In the genomic region with DNA sequence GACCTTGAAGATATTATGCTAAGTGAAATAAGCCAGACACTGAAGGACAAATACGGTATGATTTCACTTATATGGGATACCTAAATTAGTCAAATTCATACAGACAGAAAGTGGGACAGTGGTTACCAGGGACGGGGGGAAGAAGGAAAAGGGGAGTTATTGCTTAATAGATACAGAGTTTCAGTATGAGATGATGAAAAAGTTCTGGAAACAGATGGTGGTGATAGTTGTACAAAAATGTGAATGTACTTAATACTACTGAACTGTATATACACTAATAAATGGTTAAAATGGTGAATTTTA, we compare ENCODE assay signal across 1 cellular context.
TF ChIP-seq lines count a peak whose summit lies in the region.

No MANE protein-coding gene starts in this region.

TF ChIP-seq in GM12878, 131 proteins besides CTCF, POLR2A, EP300 and RAD21 (continued from another document):
- peak in 1 of 2 experiments; percentile 61; a peak in 1 of 4 replicates for TF ChIP-seq ETV6 (conservative IDR thresholded peaks at IDR 0.05 in 1 of 2, IDR thresholded peaks at IDR 0.05 in 1 of 2; ENCODE audit: borderline replicate concordance in 1 of 2, low read depth in 1 of 2)
- peak; percentile 29; the same call in 1 of the 2 replicates for TF ChIP-seq RUNX3 (IDR thresholded peaks at IDR 0.05; ENCODE audit: low read length)
- no peak for TF ChIP-seq GATAD2B (conservative IDR thresholded peaks at IDR 0.05; ENCODE audit: low read depth)
- peak; percentile 73 for TF ChIP-seq EED (IDR thresholded peaks at IDR 0.05; ENCODE audit: low read depth)
- 0 out of 2 replicates have a peak, but pooled peaks have one; percentile 31 for TF ChIP-seq IKZF1 (conservative IDR thresholded peaks at IDR 0.05)
